Comparison of ENCODE assay signal across 17 cellular contexts in the genomic region with DNA sequence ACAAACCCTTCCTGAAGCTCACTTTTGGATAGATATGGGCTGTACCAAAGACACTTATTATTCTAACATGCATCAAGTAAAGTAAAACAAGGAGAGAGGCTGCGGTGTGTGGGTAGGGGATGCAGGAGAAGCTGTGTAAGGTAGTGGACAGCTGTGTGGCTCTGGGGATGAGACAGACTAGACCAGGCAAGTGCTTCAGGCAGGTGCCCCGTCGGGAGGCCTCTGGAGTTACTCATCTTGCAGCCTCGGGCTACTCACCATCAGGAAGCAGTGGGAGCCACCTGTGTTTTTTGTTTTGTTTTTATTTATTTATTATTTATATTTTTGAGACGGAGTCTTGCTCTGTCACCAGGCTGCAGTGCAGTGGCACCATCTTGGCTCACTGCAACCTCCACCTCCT. TPM values are rescaled to one million over a fixed set of nuclear protein-coding genes. Genes with fewer than 3 reads are reported as not detected.
A peak's percentile ranks its signal among the peaks of the same experiment; 100 is the strongest.
DNase-seq lines count a peak whose midpoint lies in the region; ATAC-seq and TF ChIP-seq lines count a peak whose summit lies in the region.
"Had no signal": no experiment of that assay in that cellular context is flagged by ENCODE, and none has a peak within 500 bp of the region (broad histone marks: within the 10 kb centered on the region; RNA-seq: fewer than 3 reads in every experiment).

No MANE protein-coding gene starts in this region.

- H3K4me2 ChIP-seq in mammary epithelial cell (ENCODE audit: insufficient read depth, low read depth, low read length) (no peak overlapping the region), GM23338 (no peak overlapping the region)

- H3K4me3 Mint-ChIP-seq in activated naive CD8-positive, alpha-beta T cell treated with anti-CD3 and anti-CD28 coated beads, Interleukin-2, amount 50 U/mL, for 24 hours, result no peak overlapping the region
- no peak overlapping the region for H3K4me3 Mint-ChIP-seq in GM23338
- H3K4me3 Mint-ChIP-seq: CD4-positive, CD25-positive, alpha-beta regulatory T cell; IgD-negative memory B cell had no signal

- H3K4me1 Mint-ChIP-seq in activated naive CD8-positive, alpha-beta T cell treated with anti-CD3 and anti-CD28 coated beads, Interleukin-2, amount 50 U/mL, for 24 hours, result peaks cover 12% of the 10 kb centered on the region
- no peaks in the 10 kb centered on the region for H3K4me1 Mint-ChIP-seq in GM23338
- H3K4me1 Mint-ChIP-seq: IgD-negative memory B cell had no signal

- TF ChIP-seq EP300 in suprapubic skin (IDR thresholded peaks at IDR 0.05), result no peak

- CTCF ChIA-PET in mammary epithelial cell (lab: Charles Lee; ENCODE audit: low non-redundant PET), result no interaction called here

- no peaks in the 10 kb centered on the region for H3F3A ChIP-seq in GM23338 (replicated peaks; ENCODE audit: low read depth)

- H3K9me3 Mint-ChIP-seq in activated naive CD8-positive, alpha-beta T cell treated with anti-CD3 and anti-CD28 coated beads, Interleukin-2, amount 50 U/mL, for 24 hours, result no peaks in the 10 kb centered on the region
- H3K9me3 Mint-ChIP-seq in GM23338, result no peaks in the 10 kb centered on the region
- H3K9me3 Mint-ChIP-seq: CD4-positive, CD25-positive, alpha-beta regulatory T cell; IgD-negative memory B cell had no signal

- no peaks in the 10 kb centered on the region for H3K27me3 ChIP-seq in mammary epithelial cell (ENCODE audit: insufficient read depth, low read length)
- H3K27me3 ChIP-seq in breast epithelium, result no peaks in the 10 kb centered on the region
- no peaks in the 10 kb centered on the region for H3K27me3 ChIP-seq in foreskin keratinocyte
- H3K27me3 ChIP-seq in suprapubic skin, result no peaks in the 10 kb centered on the region
- H3K27me3 ChIP-seq in GM23338 (ENCODE audit: insufficient read depth), result no peaks in the 10 kb centered on the region

- 48% methylated on average over 5 of the region's 5 CpGs for WGBS in mammary epithelial cell (ENCODE audit: low coverage, missing lambda C conversion rate)
- 93% methylated on average over 5 of the region's 5 CpGs for WGBS in suprapubic skin

- H3K27ac Mint-ChIP-seq in activated naive CD8-positive, alpha-beta T cell treated with anti-CD3 and anti-CD28 coated beads, Interleukin-2, amount 50 U/mL, for 24 hours, result peak overlapping the region; percentile 43
- H3K27ac Mint-ChIP-seq in GM23338, result no peak overlapping the region; the same call in 1 of the 2 replicates

- H3K4me3 ChIP-seq in mammary epithelial cell (replicated peaks in 1 of 3; ENCODE audit: insufficient read depth in 1 of 3, low read depth in 2 of 3, low read length in 3 of 3) (no peak overlapping the region), breast epithelium (no peak overlapping the region), suprapubic skin (no peak overlapping the region), GM23338 (no peak overlapping the region)

- no peak for ATAC-seq in activated naive CD8-positive, alpha-beta T cell treated with anti-CD3 and anti-CD28 coated beads, Interleukin-2, amount 50 U/mL, for 24 hours
- ATAC-seq in foreskin keratinocyte (peak; percentile 99), GM21737 (IDR thresholded peaks at IDR 0.05; ENCODE audit: unreplicated experiment) (no peak), GM23338 (no peak)

- H3K79me2 ChIP-seq in mammary epithelial cell (ENCODE audit: insufficient read depth, low read length) (peaks cover 5% of the 10 kb centered on the region), GM23338 (replicated peaks; ENCODE audit: insufficient read depth) (no peaks in the 10 kb centered on the region)

- peaks cover 18% of the 10 kb centered on the region for H3K4me1 ChIP-seq in mammary epithelial cell (ENCODE audit: insufficient read depth, low read length)
- H3K4me1 ChIP-seq in breast epithelium, result no peaks in the 10 kb centered on the region
- peaks cover 21% of the 10 kb centered on the region for H3K4me1 ChIP-seq in foreskin keratinocyte
- no peaks in the 10 kb centered on the region for H3K4me1 ChIP-seq in suprapubic skin
- no peaks in the 10 kb centered on the region for H3K4me1 ChIP-seq in GM23338 (ENCODE audit: insufficient read depth)

- no peak overlapping the region for H3K9ac ChIP-seq in mammary epithelial cell (ENCODE audit: insufficient read depth, low read length)

- intact Hi-C loops in mammary epithelial cell (cut with micrococcal nuclease) (no loop called here), breast epithelium (cut with DNase I; ENCODE audit: low total_unique reads) (no loop called here)

- in situ Hi-C loops in mammary epithelial cell (cut with MboI; ENCODE audit: low sequenced_read_pairs in 2 of 2), result no loop called here

- peaks cover 44% of the 10 kb centered on the region for H3K36me3 Mint-ChIP-seq in activated naive CD8-positive, alpha-beta T cell treated with anti-CD3 and anti-CD28 coated beads, Interleukin-2, amount 50 U/mL, for 24 hours (ENCODE audit: low read depth)
- peaks cover 25% of the 10 kb centered on the region for H3K36me3 Mint-ChIP-seq in GM23338 (ENCODE audit: low read depth)

- H4K20me1 ChIP-seq in mammary epithelial cell (ENCODE audit: insufficient read depth, low read length) (no peaks in the 10 kb centered on the region), GM23338 (replicated peaks; ENCODE audit: insufficient read depth) (no peaks in the 10 kb centered on the region)

- no peak for TF ChIP-seq CTCF in mammary epithelial cell (conservative IDR thresholded peaks at IDR 0.05 in 1 of 2, IDR thresholded peaks at IDR 0.05 in 1 of 2; ENCODE audit: extremely low read depth in 1 of 2, insufficient read depth in 1 of 2, low read depth in 1 of 2, low read length in 2 of 2)
- TF ChIP-seq CTCF in breast epithelium (IDR thresholded peaks at IDR 0.05), result no peak
- no peak for TF ChIP-seq CTCF in foreskin keratinocyte (conservative IDR thresholded peaks at IDR 0.05)
- no peak for TF ChIP-seq CTCF in suprapubic skin (IDR thresholded peaks at IDR 0.05)
- no peak for TF ChIP-seq CTCF in GM23338 (conservative IDR thresholded peaks at IDR 0.05; ENCODE audit: low read depth in 2 of 2)

- no TSS peak for BruUV-seq in mammary epithelial cell (replicated peaks; lab: Mats Ljungman, UMichigan)

- H3K9me3 ChIP-seq in mammary epithelial cell (replicated peaks; ENCODE audit: insufficient read depth, low read length) (no peaks in the 10 kb centered on the region), breast epithelium (no peaks in the 10 kb centered on the region), suprapubic skin (no peaks in the 10 kb centered on the region)

- peak; percentile 42 for DNase-seq in mammary epithelial cell
- DNase-seq in breast epithelium (ENCODE audit: low spot score in 2 of 2), result no peak
- no peak for DNase-seq in activated naive CD8-positive, alpha-beta T cell treated with anti-CD3 and anti-CD28 coated beads, Interleukin-2, amount 50 U/mL, for 24 hours
- DNase-seq in foreskin keratinocyte, result peak; percentile 47 to 74
- no peak for DNase-seq in suprapubic skin (ENCODE audit: low spot score in 2 of 2)
- DNase-seq in GM23338 (ENCODE audit: low spot score), result no peak
- DNase-seq: CD4-positive, CD25-positive, alpha-beta regulatory T cell; EL; GF-D8; Karpas-422; MV-4-11; NCI-H1105 treated with DMSO at 0.1 percent for 48 hours; NCI-H1930; NCI-H510A treated with DMSO at 0.1 percent for 48 hours; NCI-H748 treated with DMSO at 0.1 percent for 48 hours had no signal

- dilution Hi-C loops in mammary epithelial cell (cut with HindIII; ENCODE audit: low sequenced_read_pairs), result no loop called here

- H3K9me2 ChIP-seq in GM23338 (ENCODE audit: insufficient read depth), result no peaks in the 10 kb centered on the region

- H3K36me3 ChIP-seq in mammary epithelial cell (ENCODE audit: insufficient read depth, low read length) (peaks cover 19% of the 10 kb centered on the region), breast epithelium (peaks cover 4% of the 10 kb centered on the region), suprapubic skin (peaks cover 61% of the 10 kb centered on the region), GM23338 (ENCODE audit: insufficient read depth) (peaks cover 1% of the 10 kb centered on the region; the same call in 1 of the 2 replicates)

- H3K27ac ChIP-seq in mammary epithelial cell (ENCODE audit: insufficient read depth, low read depth, low read length) (no peak overlapping the region), breast epithelium (no peak overlapping the region), foreskin keratinocyte (no peak overlapping the region), suprapubic skin (no peak overlapping the region), GM23338 (ENCODE audit: low read depth) (no peak overlapping the region)

- H3K27me3 Mint-ChIP-seq in activated naive CD8-positive, alpha-beta T cell treated with anti-CD3 and anti-CD28 coated beads, Interleukin-2, amount 50 U/mL, for 24 hours, result no peaks in the 10 kb centered on the region
- peaks cover 2% of the 10 kb centered on the region for H3K27me3 Mint-ChIP-seq in GM23338 (ENCODE audit: insufficient read depth, low read depth, poor library complexity)
- H3K27me3 Mint-ChIP-seq: CD4-positive, CD25-positive, alpha-beta regulatory T cell; IgD-negative memory B cell had no signal

- TF ChIP-seq POLR2A in breast epithelium (IDR thresholded peaks at IDR 0.05) (no peak), suprapubic skin (IDR thresholded peaks at IDR 0.05) (no peak)

- no peak overlapping the region for H2AFZ ChIP-seq in mammary epithelial cell (ENCODE audit: low read depth, low read length)
- H2AFZ ChIP-seq in GM23338, result no peak overlapping the region

TF ChIP-seq in GM23338, 12 proteins besides CTCF, POLR2A, EP300 and RAD21 (continues in another document):
- no peak for TF ChIP-seq POLR2AphosphoS5 (IDR thresholded peaks at IDR 0.05; ENCODE audit: low read depth)
- TF ChIP-seq, protein P1, sequence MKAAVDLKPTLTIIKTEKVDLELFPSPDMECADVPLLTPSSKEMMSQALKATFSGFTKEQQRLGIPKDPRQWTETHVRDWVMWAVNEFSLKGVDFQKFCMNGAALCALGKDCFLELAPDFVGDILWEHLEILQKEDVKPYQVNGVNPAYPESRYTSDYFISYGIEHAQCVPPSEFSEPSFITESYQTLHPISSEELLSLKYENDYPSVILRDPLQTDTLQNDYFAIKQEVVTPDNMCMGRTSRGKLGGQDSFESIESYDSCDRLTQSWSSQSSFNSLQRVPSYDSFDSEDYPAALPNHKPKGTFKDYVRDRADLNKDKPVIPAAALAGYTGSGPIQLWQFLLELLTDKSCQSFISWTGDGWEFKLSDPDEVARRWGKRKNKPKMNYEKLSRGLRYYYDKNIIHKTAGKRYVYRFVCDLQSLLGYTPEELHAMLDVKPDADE (IDR thresholded peaks at IDR 0.05), result no peak

RNA-seq across cellular contexts. Expression of gene NCAPG2, which starts 49.3 kb away (rescaled TPM):
- 10 to 100 TPM in 1 of 2 donors, 1 to 10 TPM in 1; 3.2 to 42.0 TPM for total RNA-seq in mammary epithelial cell
- polyA plus RNA-seq in mammary epithelial cell, result 27.4 TPM
- 25.8 TPM for polyA minus RNA-seq in mammary epithelial cell
- total RNA-seq in breast epithelium, result 10 to 100 TPM in 2 of 3 donors, 1 to 10 TPM in 1; 9.8 to 12.5 (median 10.4) TPM
- 38.1 and 43.7 TPM in 2 replicates for total RNA-seq in foreskin keratinocyte
- 13.1 and 18.2 TPM in 2 replicates for polyA plus RNA-seq in foreskin keratinocyte
- total RNA-seq in suprapubic skin, result 10 to 100 TPM in 1 of 4 donors, 1 to 10 TPM in 3; 5.6 to 11.4 (median 7.2) TPM
- total RNA-seq in GM23338 (2014; rRNA removed; shearing (Covaris generic)), result 76.5 and 91.2 TPM in 2 replicates
- 34.0 and 38.7 TPM in 2 replicates for polyA plus RNA-seq in GM23338 (2016; fragmentation: Nextera tagmentation; extraction: Ambion mirVana)

Comparison
In these comparisons a context has a peak if more than half of its experiments do, and no peak if none do; other contexts are left out.
1. DNase-seq: peak in mammary epithelial cell (single experiment) and foreskin keratinocyte (2 of 2); none in breast epithelium (0 of 2), activated naive CD8-positive, alpha-beta T cell treated with anti-CD3 and anti-CD28 coated beads, Interleukin-2, amount 50 U/mL, for 24 hours (single experiment), suprapubic skin (0 of 2) and GM23338 (single experiment).